Comparison of ENCODE assay signal across 8 cellular contexts in the genomic region with DNA sequence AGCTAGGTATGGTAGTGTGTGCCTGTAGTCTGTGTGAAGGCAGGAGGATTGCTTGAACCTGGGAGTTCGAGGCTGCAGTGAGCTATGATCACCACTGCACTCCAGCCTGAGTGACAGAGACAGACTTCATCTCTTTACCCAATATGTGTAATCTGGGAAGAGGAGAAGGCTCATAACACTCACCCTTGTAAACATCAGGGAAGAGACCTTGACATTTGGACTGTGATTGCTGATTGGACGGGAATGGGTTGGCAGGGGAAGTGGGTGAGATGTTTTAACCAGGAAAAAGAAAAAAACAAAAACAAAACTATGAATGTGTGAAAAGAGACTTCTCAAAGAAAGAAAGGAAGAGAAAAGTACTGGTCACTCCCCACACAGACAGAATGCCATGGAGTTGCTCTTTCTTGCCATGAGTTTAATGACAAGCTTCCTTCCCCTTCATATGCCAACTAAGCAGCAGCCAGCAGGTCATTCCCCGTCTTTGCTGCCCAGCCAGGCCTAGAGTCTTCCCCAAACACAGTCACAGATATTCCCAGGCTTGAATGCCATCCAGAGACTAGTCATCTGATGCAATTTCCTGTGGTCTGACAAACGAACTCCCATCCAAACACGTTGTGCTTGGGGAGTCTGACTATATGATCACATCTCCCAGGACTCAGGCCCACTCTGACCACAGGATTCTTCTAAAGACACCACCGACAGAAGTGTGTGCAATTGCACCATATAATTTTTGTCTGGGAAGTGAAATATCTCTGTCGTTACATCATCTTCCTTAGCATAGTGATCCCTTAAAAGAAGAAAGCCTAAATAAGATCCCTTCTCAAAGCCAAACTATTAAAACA. TPM values are rescaled to one million over a fixed set of nuclear protein-coding genes. Genes with fewer than 3 reads are reported as not detected.
A peak's percentile ranks its signal among the peaks of the same experiment; 100 is the strongest.
DNase-seq lines count a peak whose midpoint lies in the region; ATAC-seq, FAIRE-seq and TF ChIP-seq lines count a peak whose summit lies in the region.

No MANE protein-coding gene starts in this region.

- H3K27me3 ChIP-seq in MG63 (no peaks in the 10 kb centered on the region), body of pancreas (no peaks in the 10 kb centered on the region), keratinocyte (ENCODE audit: control insufficient read depth, extremely low read depth, insufficient read depth, low read length) (no peaks in the 10 kb centered on the region)

- peaks cover 24% of the 10 kb centered on the region for H3K4me1 Mint-ChIP-seq in stimulated activated memory B cell treated with anti-CD40 and anti-IgM and Interleukin-4, amounts not matched to agents 10 μg/mL and 1 μg/mL and 100 μg/mL, for 72 hours

- dilution Hi-C loops in keratinocyte (cut with MboI; ENCODE audit: extremely low pct_ligation_motif_present, low sequenced_read_pairs): no loop called here

- peak; percentile 57 for FAIRE-seq in keratinocyte (lab: Jason Lieb, UNC)

- H3K36me3 ChIP-seq in MG63 (no peaks in the 10 kb centered on the region), body of pancreas (replicated peaks in 1 of 2; ENCODE audit: insufficient read depth in 1 of 2, low read depth in 2 of 2) (no peaks in the 10 kb centered on the region), keratinocyte (ENCODE audit: control insufficient read depth in 2 of 2, extremely low read depth in 1 of 2, insufficient read depth in 2 of 2, low read length in 2 of 2) (no peaks in the 10 kb centered on the region)

- H3K9me3 ChIP-seq in MG63 (no peaks in the 10 kb centered on the region), body of pancreas (no peaks in the 10 kb centered on the region), keratinocyte (ENCODE audit: control insufficient read depth, low read depth, low read length) (no peaks in the 10 kb centered on the region)

- H3K79me2 ChIP-seq in keratinocyte (ENCODE audit: control insufficient read depth, insufficient read depth, low read length): no peaks in the 10 kb centered on the region

- H3K4me2 ChIP-seq in keratinocyte (ENCODE audit: control insufficient read depth, extremely low read depth, insufficient read depth, low read depth, low read length): no peak overlapping the region

- 48 to 55% methylated on average over 7 of the region's 7 CpGs for WGBS in body of pancreas, 2 donors

- no peak overlapping the region for H3K9ac ChIP-seq in keratinocyte (ENCODE audit: control insufficient read depth, extremely low read depth, insufficient read depth, low read length)

- H4K20me1 ChIP-seq in keratinocyte (ENCODE audit: control insufficient read depth, extremely low read depth, insufficient read depth, low read length): no peaks in the 10 kb centered on the region

- no peaks in the 10 kb centered on the region for H3K27me3 Mint-ChIP-seq in stimulated activated memory B cell treated with anti-CD40 and anti-IgM and Interleukin-4, amounts not matched to agents 10 μg/mL and 1 μg/mL and 100 μg/mL, for 72 hours

- H2AFZ ChIP-seq in keratinocyte (ENCODE audit: control insufficient read depth, low read length): peak overlapping the region; percentile 84

- TF ChIP-seq POLR2A in body of pancreas (IDR thresholded peaks at IDR 0.05): no peak

- H3K36me3 Mint-ChIP-seq in stimulated activated memory B cell treated with anti-CD40 and anti-IgM and Interleukin-4, amounts not matched to agents 10 μg/mL and 1 μg/mL and 100 μg/mL, for 72 hours: no peaks in the 10 kb centered on the region

- no peaks in the 10 kb centered on the region for H3K9me1 ChIP-seq in keratinocyte (ENCODE audit: control insufficient read depth, extremely low read depth, insufficient read depth, low read length)

- H3K27ac Mint-ChIP-seq in stimulated activated memory B cell treated with anti-CD40 and anti-IgM and Interleukin-4, amounts not matched to agents 10 μg/mL and 1 μg/mL and 100 μg/mL, for 72 hours: peak overlapping the region; percentile 6

- TF ChIP-seq CTCF in AG09319 (IDR thresholded peaks at IDR 0.05; ENCODE audit: low read depth, low read length): no peak
- TF ChIP-seq CTCF in body of pancreas (IDR thresholded peaks at IDR 0.05): no peak
- no peak for TF ChIP-seq CTCF in keratinocyte (optimal IDR thresholded peaks at IDR 0.05 in 1 of 3, IDR thresholded peaks at IDR 0.05 in 1 of 3, conservative IDR thresholded peaks at IDR 0.05 in 1 of 3; ENCODE audit: extremely low read depth in 1 of 3, insufficient read depth in 2 of 3, low read length in 3 of 3)

- no peak overlapping the region for H3K4me3 Mint-ChIP-seq in stimulated activated memory B cell treated with anti-CD40 and anti-IgM and Interleukin-4, amounts not matched to agents 10 μg/mL and 1 μg/mL and 100 μg/mL, for 72 hours

- H3K27ac ChIP-seq in body of pancreas (peak overlapping the region; percentile 14 to 63 (median 40)), keratinocyte (ENCODE audit: control insufficient read depth, insufficient read depth, low read length) (peak overlapping the region; percentile 27)

- intact Hi-C loops in body of pancreas (cut with DNase I): no loop called here

- no peak overlapping the region for H3K4me3 ChIP-seq in MG63
- no peak overlapping the region for H3K4me3 ChIP-seq in body of pancreas
- no peak overlapping the region for H3K4me3 ChIP-seq in keratinocyte (ENCODE audit: control insufficient read depth in 2 of 3, extremely low read depth in 1 of 3, insufficient read depth in 2 of 3, low read depth in 1 of 3, low read length in 3 of 3)

- DNase-seq in AG09319 (ENCODE audit: extremely low read depth, low read depth) (peak; percentile 98), MG63 (peak; percentile 85), body of pancreas (peak in 3 of 4 donors; percentile 18 to 72 (median 28)), keratinocyte (ENCODE audit: low read depth, low spot score) (peak; percentile 21)
- no peak for DNase-seq in NK-92 treated with Interleukin-12 subunit alpha and Interleukin-12 subunit beta, amount 100 ng/mL, for 24 hours (lab: John Stamatoyannopoulos, UW)

- ATAC-seq in body of pancreas (peak; percentile 60), GM21381 (IDR thresholded peaks at IDR 0.05; ENCODE audit: unreplicated experiment) (no peak), HG02759 (IDR thresholded peaks at IDR 0.05; ENCODE audit: unreplicated experiment) (no peak)
- no peak for ATAC-seq in stimulated activated memory B cell treated with anti-CD40 and anti-IgM and Interleukin-4, amounts not matched to agents 10 μg/mL and 1 μg/mL and 100 μg/mL, for 72 hours

- H3K4me1 ChIP-seq in body of pancreas: no peaks in the 10 kb centered on the region
- H3K4me1 ChIP-seq in keratinocyte (ENCODE audit: control insufficient read depth, extremely low read depth, insufficient read depth, low read length): peaks cover 24% of the 10 kb centered on the region

- H3K9me3 Mint-ChIP-seq in stimulated activated memory B cell treated with anti-CD40 and anti-IgM and Interleukin-4, amounts not matched to agents 10 μg/mL and 1 μg/mL and 100 μg/mL, for 72 hours: no peaks in the 10 kb centered on the region

RNA-seq across cellular contexts. Expression of a gene that starts 3.6 kb away (rescaled TPM):
- 4.2 and 4.9 TPM in 2 replicates for total RNA-seq in MG63 (2014; rRNA removed; shearing (Covaris generic); ENCODE audit: low replicate concordance)
- 1 to 10 TPM; 4.2 to 4.6 TPM for total RNA-seq in body of pancreas
- polyA plus RNA-seq in keratinocyte: 5.6 to 10.6 TPM (median 8.9 TPM) in 3 replicates
- 0.10 TPM for polyA plus RNA-seq in keratinocyte (2011; ENCODE audit: low read depth)
- 4.4 and 4.7 TPM in 2 replicates for polyA plus RNA-seq in keratinocyte (2011; cell fraction: cytosol; rRNA removed)
- polyA plus RNA-seq in keratinocyte (2011; cell fraction: nucleus; rRNA removed): 21.9 and 25.1 TPM in 2 replicates
- 0.18 and 22.5 TPM in 2 replicates for polyA plus RNA-seq in keratinocyte (2012; ENCODE audit: low replicate concordance)
- 23.2 to 78.4 TPM (median 28.7 TPM) in 3 replicates for polyA minus RNA-seq in keratinocyte
- 8.1 TPM for polyA minus RNA-seq in keratinocyte (2011; cell fraction: cytosol; rRNA and poly(A)+ RNA removed)
- 12.0 and 19.1 TPM in 2 replicates for polyA minus RNA-seq in keratinocyte (2011; cell fraction: nucleus; rRNA and poly(A)+ RNA removed)

RNA-seq across cellular contexts. Expression of a gene that starts 23.7 kb away (rescaled TPM):
- not detected in 2 replicates for total RNA-seq in MG63 (2014; rRNA removed; shearing (Covaris generic); ENCODE audit: low replicate concordance)
- total RNA-seq in body of pancreas: not detected
- polyA plus RNA-seq in keratinocyte: 1.9 to 3.3 TPM (median 2.5 TPM) in 3 replicates
- 0.61 TPM for polyA plus RNA-seq in keratinocyte (2011; ENCODE audit: low read depth)
- 1.5 and 2.4 TPM in 2 replicates for polyA plus RNA-seq in keratinocyte (2011; cell fraction: cytosol; rRNA removed)
- 3.9 and 4.4 TPM in 2 replicates for polyA plus RNA-seq in keratinocyte (2011; cell fraction: nucleus; rRNA removed)
- polyA plus RNA-seq in keratinocyte (2012; ENCODE audit: low replicate concordance): 0.27 and 1.1 TPM in 2 replicates
- 0.92 to 2.1 TPM in 2 of 3 replicates, not detected in the other for polyA minus RNA-seq in keratinocyte
- not detected for polyA minus RNA-seq in keratinocyte (2011; cell fraction: cytosol; rRNA and poly(A)+ RNA removed)
- 1.5 and 1.9 TPM in 2 replicates for polyA minus RNA-seq in keratinocyte (2011; cell fraction: nucleus; rRNA and poly(A)+ RNA removed)

RNA-seq across cellular contexts. Expression of a gene that starts 39.1 kb away (rescaled TPM):
- total RNA-seq in MG63 (2014; rRNA removed; shearing (Covaris generic); ENCODE audit: low replicate concordance): not detected in 2 replicates
- not detected for total RNA-seq in body of pancreas
- polyA plus RNA-seq in keratinocyte: 0.14 to 0.68 TPM (median 0.46 TPM) in 3 replicates
- polyA plus RNA-seq in keratinocyte (2011; ENCODE audit: low read depth): 0.49 TPM
- 0.12 and 0.30 TPM in 2 replicates for polyA plus RNA-seq in keratinocyte (2011; cell fraction: cytosol; rRNA removed)
- 0.71 and 1.2 TPM in 2 replicates for polyA plus RNA-seq in keratinocyte (2011; cell fraction: nucleus; rRNA removed)
- 0.34 and 0.95 TPM in 2 replicates for polyA plus RNA-seq in keratinocyte (2012; ENCODE audit: low replicate concordance)
- 0.59 to 5.9 TPM (median 0.64 TPM) in 3 replicates for polyA minus RNA-seq in keratinocyte
- polyA minus RNA-seq in keratinocyte (2011; cell fraction: cytosol; rRNA and poly(A)+ RNA removed): not detected
- polyA minus RNA-seq in keratinocyte (2011; cell fraction: nucleus; rRNA and poly(A)+ RNA removed): 1.8 TPM in 2 replicates
